In genomic region chr12:6494351-6494743, GRCh38 we compare ENCODE assay signal across 5 cellular contexts. TPM values are rescaled to one million over a fixed set of nuclear protein-coding genes. Genes with fewer than 3 reads are reported as not detected.
DNase-seq lines count a peak whose midpoint lies in the region; ATAC-seq lines count a peak whose summit lies in the region.

No MANE protein-coding gene starts in this region.

- peak in 1 of 2 donors; percentile 7 for ATAC-seq in activated naive CD4-positive, alpha-beta T cell treated with anti-CD3 and anti-CD28 coated beads, Interleukin-2, amount 50 U/mL, for 72 hours
- peak; percentile 1 to 3 for ATAC-seq in naive thymus-derived CD8-positive, alpha-beta T cell
- ATAC-seq in HG03280 (IDR thresholded peaks at IDR 0.05; ENCODE audit: unreplicated experiment) (no peak), HG02852 (IDR thresholded peaks at IDR 0.05; ENCODE audit: unreplicated experiment) (no peak)

- H3K4me3 Mint-ChIP-seq in naive thymus-derived CD8-positive, alpha-beta T cell: peak overlapping the region; percentile 91 to 99 (median 98)

- peaks cover 52% of the 10 kb centered on the region for H3K36me3 ChIP-seq in HUES64 (ENCODE audit: insufficient read depth, low read length)

- H3K27ac ChIP-seq in HUES64 (ENCODE audit: low read depth, low read length): peak overlapping the region; percentile 98

- no peaks in the 10 kb centered on the region for H3K9me3 Mint-ChIP-seq in activated naive CD4-positive, alpha-beta T cell treated with anti-CD3 and anti-CD28 coated beads, Interleukin-2, amount 50 U/mL, for 72 hours
- H3K9me3 Mint-ChIP-seq in naive thymus-derived CD8-positive, alpha-beta T cell: no peaks in the 10 kb centered on the region

- POLR2A ChIA-PET in naive thymus-derived CD8-positive, alpha-beta T cell (lab: Charles Lee): interaction anchor here (0.7 to 7.2 kb wide), 8 partner anchors 25 to 158 kb away, joined by 3 to 104 read pairs (median 6); partner anchors contain the start of genes GAPDH, TNFRSF1A and VAMP1

- no peak for DNase-seq in activated naive CD4-positive, alpha-beta T cell treated with anti-CD3 and anti-CD28 coated beads, Interleukin-2, amount 50 U/mL, for 72 hours (ENCODE audit: low spot score in 2 of 2)
- no peak for DNase-seq in naive thymus-derived CD8-positive, alpha-beta T cell

- peaks cover 15 to 50% (median 37%) of the 10 kb centered on the region in 4 donors for H3K4me1 Mint-ChIP-seq in naive thymus-derived CD8-positive, alpha-beta T cell

- H3K4me3 ChIP-seq in HUES64 (ENCODE audit: low read length): peak overlapping the region; percentile 97

- H3K27me3 Mint-ChIP-seq in naive thymus-derived CD8-positive, alpha-beta T cell: no peaks in the 10 kb centered on the region

- peak overlapping the region; percentile 86 for H3K9ac ChIP-seq in HUES64 (ENCODE audit: low read depth, low read length)

- peaks cover 7% of the 10 kb centered on the region for H3K4me1 ChIP-seq in HUES64 (ENCODE audit: insufficient read depth, low read length)

- H3K27ac Mint-ChIP-seq in activated naive CD4-positive, alpha-beta T cell treated with anti-CD3 and anti-CD28 coated beads, Interleukin-2, amount 50 U/mL, for 72 hours: peak overlapping the region; percentile 93 to 98
- H3K27ac Mint-ChIP-seq in naive thymus-derived CD8-positive, alpha-beta T cell: peak overlapping the region; percentile 13 to 98 (median 96)

- no peaks in the 10 kb centered on the region for H3K27me3 ChIP-seq in HUES64 (ENCODE audit: insufficient read depth, low read length)

- 10% methylated on average over 4 of the region's 7 CpGs for WGBS in HUES64

- peaks cover 36 to 41% of the 10 kb centered on the region in 2 donors for H3K36me3 Mint-ChIP-seq in activated naive CD4-positive, alpha-beta T cell treated with anti-CD3 and anti-CD28 coated beads, Interleukin-2, amount 50 U/mL, for 72 hours
- peaks cover 0 to 45% (median 5%) of the 10 kb centered on the region in 3 donors for H3K36me3 Mint-ChIP-seq in naive thymus-derived CD8-positive, alpha-beta T cell

- no peaks in the 10 kb centered on the region for H3K9me3 ChIP-seq in HUES64 (ENCODE audit: insufficient read depth, low read depth, low read length)

RNA-seq across cellular contexts. Expression of gene NCAPD2, which starts 0.4 kb away (rescaled TPM):
- polyA plus RNA-seq in HUES64 (2013, experiment 1 of 2): 66.6 TPM
- 80.5 TPM for polyA plus RNA-seq in HUES64 (2013, experiment 2 of 2)
- 100 to 1,000 TPM; 208 to 276 TPM for total RNA-seq in activated naive CD4-positive, alpha-beta T cell treated with anti-CD3 and anti-CD28 coated beads, Interleukin-2, amount 50 U/mL, for 72 hours
- total RNA-seq in naive thymus-derived CD8-positive, alpha-beta T cell: 10 to 100 TPM; 40.4 to 46.3 TPM
- polyA plus RNA-seq in naive thymus-derived CD8-positive, alpha-beta T cell: 10 to 100 TPM; 24.7 to 45.3 (median 28.1) TPM

RNA-seq across cellular contexts. Expression of gene MRPL51, which starts 1.3 kb away (rescaled TPM):
- polyA plus RNA-seq in HUES64 (2013, experiment 1 of 2): 233 TPM
- 231 TPM for polyA plus RNA-seq in HUES64 (2013, experiment 2 of 2)
- 100 to 1,000 TPM; 305 to 440 TPM for total RNA-seq in activated naive CD4-positive, alpha-beta T cell treated with anti-CD3 and anti-CD28 coated beads, Interleukin-2, amount 50 U/mL, for 72 hours
- 10 to 100 TPM; 71.6 to 77.3 TPM for total RNA-seq in naive thymus-derived CD8-positive, alpha-beta T cell
- polyA plus RNA-seq in naive thymus-derived CD8-positive, alpha-beta T cell: 100 to 1,000 TPM; 220 to 230 (median 224) TPM

RNA-seq across cellular contexts. Expression of gene VAMP1, which starts 23.9 kb away (rescaled TPM):
- polyA plus RNA-seq in HUES64 (2013, experiment 1 of 2): 7.7 TPM
- polyA plus RNA-seq in HUES64 (2013, experiment 2 of 2): 11.1 TPM
- total RNA-seq in activated naive CD4-positive, alpha-beta T cell treated with anti-CD3 and anti-CD28 coated beads, Interleukin-2, amount 50 U/mL, for 72 hours: 100 to 1,000 TPM in 1 of 2 donors, 10 to 100 TPM in 1; 47.6 to 151 TPM
- total RNA-seq in naive thymus-derived CD8-positive, alpha-beta T cell: 10 to 100 TPM; 91.4 to 92.6 TPM
- 10 to 100 TPM in 2 of 3 donors, 1 to 10 TPM in 1; 9.7 to 13.6 (median 10.9) TPM for polyA plus RNA-seq in naive thymus-derived CD8-positive, alpha-beta T cell

RNA-seq across cellular contexts. Expression of gene GAPDH, which starts 40.0 kb away (rescaled TPM):
- 5,269 TPM for polyA plus RNA-seq in HUES64 (2013, experiment 1 of 2)
- 5,160 TPM for polyA plus RNA-seq in HUES64 (2013, experiment 2 of 2)
- total RNA-seq in activated naive CD4-positive, alpha-beta T cell treated with anti-CD3 and anti-CD28 coated beads, Interleukin-2, amount 50 U/mL, for 72 hours: 1,000 to 10,000 TPM; 5,900 to 8,209 TPM
- total RNA-seq in naive thymus-derived CD8-positive, alpha-beta T cell: 100 to 1,000 TPM; 355 to 363 TPM
- polyA plus RNA-seq in naive thymus-derived CD8-positive, alpha-beta T cell: 1,000 to 10,000 TPM; 1,014 to 1,110 (median 1,062) TPM

RNA-seq across cellular contexts. Expression of gene TAPBPL, which starts 42.5 kb away (rescaled TPM):
- 0.55 TPM for polyA plus RNA-seq in HUES64 (2013, experiment 1 of 2)
- 0.63 TPM for polyA plus RNA-seq in HUES64 (2013, experiment 2 of 2)
- 10 to 100 TPM; 31.4 to 33.7 TPM for total RNA-seq in activated naive CD4-positive, alpha-beta T cell treated with anti-CD3 and anti-CD28 coated beads, Interleukin-2, amount 50 U/mL, for 72 hours
- 10 to 100 TPM; 42.5 to 45.4 TPM for total RNA-seq in naive thymus-derived CD8-positive, alpha-beta T cell
- polyA plus RNA-seq in naive thymus-derived CD8-positive, alpha-beta T cell: 100 to 1,000 TPM in 2 of 3 donors, 10 to 100 TPM in 1; 46.0 to 126 (median 106) TPM

Comparison
In these comparisons a context has a peak if more than half of its experiments do, and no peak if none do; other contexts are left out.
1. ATAC-seq: peak in naive thymus-derived CD8-positive, alpha-beta T cell (2 of 2); none in HG03280 (single experiment) and HG02852 (single experiment).
2. RNA of gene NCAPD2, which starts 0.4 kb away (total RNA-seq): 208 to 276 TPM in activated naive CD4-positive, alpha-beta T cell treated with anti-CD3 and anti-CD28 coated beads, Interleukin-2, amount 50 U/mL, for 72 hours; 40.4 to 46.3 TPM in naive thymus-derived CD8-positive, alpha-beta T cell; every median in the first group is over 4 times any median in the second.